In genomic region chr2:37839991-37840390, GRCh38 we compare ENCODE assay signal across 20 cellular contexts.
A peak's percentile ranks its signal among the peaks of the same experiment; 100 is the strongest.
DNase-seq lines count a peak whose midpoint lies in the region; TF ChIP-seq lines count a peak whose summit lies in the region.
"Had no signal": no experiment of that assay in that cellular context is flagged by ENCODE, and none has a peak within 500 bp of the region (broad histone marks: within the 10 kb centered on the region; RNA-seq: fewer than 3 reads in every experiment).

No MANE protein-coding gene starts in this region.

- no peak overlapping the region for H3K9ac ChIP-seq in muscle layer of colon (ENCODE audit: low read length)
- H3K9ac ChIP-seq in stomach smooth muscle (ENCODE audit: low read length in 2 of 2), result no peak overlapping the region
- H3K9ac ChIP-seq in GM23248, result no peak overlapping the region
- H3K9ac ChIP-seq: BLaER1 had no signal

- H3K4me1 ChIP-seq in muscle layer of colon (ENCODE audit: insufficient read depth, low read length), result peaks cover 32% of the 10 kb centered on the region
- peaks cover 16% of the 10 kb centered on the region for H3K4me1 ChIP-seq in stomach smooth muscle (ENCODE audit: control insufficient read depth, insufficient read depth, low read length)
- peaks cover 18% of the 10 kb centered on the region for H3K4me1 ChIP-seq in GM23248 (ENCODE audit: insufficient read depth)
- H3K4me1 ChIP-seq: BLaER1 had no signal

- no peak overlapping the region for H3K4me3 ChIP-seq in muscle layer of colon (ENCODE audit: low read depth in 1 of 2, low read length in 2 of 2)
- no peak overlapping the region for H3K4me3 ChIP-seq in stomach smooth muscle (ENCODE audit: low read length in 2 of 2)
- no peak overlapping the region for H3K4me3 ChIP-seq in GM23248
- H3K4me3 ChIP-seq in brain microvascular endothelial cell (ENCODE audit: low read depth, low read length), result no peak overlapping the region
- H3K4me3 ChIP-seq: BLaER1, GM12878, GM23338 had no signal

- peaks cover 19% of the 10 kb centered on the region for H3F3A ChIP-seq in GM23248 (ENCODE audit: insufficient read depth)

- H3K4me2 ChIP-seq in GM23248 (ENCODE audit: unreplicated experiment), result no peak overlapping the region
- H3K4me2 ChIP-seq: BLaER1, GM23338 had no signal

- no peaks in the 10 kb centered on the region for H3K9me2 ChIP-seq in GM23248 (ENCODE audit: insufficient read depth)

- no peaks in the 10 kb centered on the region for H3K9me3 ChIP-seq in muscle layer of colon (ENCODE audit: low read length)
- no peaks in the 10 kb centered on the region for H3K9me3 ChIP-seq in stomach smooth muscle (ENCODE audit: control insufficient read depth in 2 of 2, low read length in 2 of 2)
- H3K9me3 ChIP-seq in GM23248 (ENCODE audit: low read depth), result no peaks in the 10 kb centered on the region
- H3K9me3 ChIP-seq: BLaER1 had no signal

- H3K36me3 ChIP-seq in muscle layer of colon (ENCODE audit: insufficient read depth, low read length), result no peaks in the 10 kb centered on the region
- no peaks in the 10 kb centered on the region for H3K36me3 ChIP-seq in stomach smooth muscle (ENCODE audit: control insufficient read depth in 2 of 2, insufficient read depth in 2 of 2, low read length in 2 of 2)
- H3K36me3 ChIP-seq in GM23248 (ENCODE audit: low read depth), result no peaks in the 10 kb centered on the region
- H3K36me3 ChIP-seq in brain microvascular endothelial cell (replicated peaks), result no peaks in the 10 kb centered on the region
- H3K36me3 ChIP-seq: BLaER1 had no signal

- H4K20me1 ChIP-seq in GM23248 (ENCODE audit: insufficient read depth), result no peaks in the 10 kb centered on the region
- H4K20me1 ChIP-seq: BLaER1 had no signal

- no peak for TF ChIP-seq CTCF in brain microvascular endothelial cell (IDR thresholded peaks at IDR 0.05; ENCODE audit: low read depth, low read length, missing control alignments)

- H3K27me3 ChIP-seq in muscle layer of colon (ENCODE audit: control insufficient read depth in 1 of 2, insufficient read depth in 2 of 2, low read length in 2 of 2) (no peaks in the 10 kb centered on the region), stomach smooth muscle (ENCODE audit: control insufficient read depth in 1 of 2, insufficient read depth in 2 of 2, low read length in 2 of 2) (no peaks in the 10 kb centered on the region), GM23248 (replicated peaks; ENCODE audit: insufficient read depth) (no peaks in the 10 kb centered on the region), brain microvascular endothelial cell (replicated peaks) (no peaks in the 10 kb centered on the region)
- H3K27me3 ChIP-seq: BLaER1 had no signal

- DNase-seq in DMS53 (lab: John Stamatoyannopoulos, UW), result peak; percentile 31
- no peak for DNase-seq in DMS53 treated with DMSO at 0.1 percent for 48 hours (lab: John Stamatoyannopoulos, UW; ENCODE audit: unreplicated experiment)
- DNase-seq in RPMI8226, result no peak
- no peak for DNase-seq in GM23248
- DNase-seq in brain microvascular endothelial cell, result no peak
- no peak for DNase-seq in activated naive CD4-positive, alpha-beta T cell (lab: John Stamatoyannopoulos, UW)
- DNase-seq: CD4-positive, CD25-positive, alpha-beta regulatory T cell; CD8-positive, alpha-beta T cell; DMS 273 treated with DMSO at 0.1 percent for 48 hours; DMS79; EL; GDM1; H9 had no signal

- no peak overlapping the region for H2AFZ ChIP-seq in GM23248
- H2AFZ ChIP-seq: GM23338 had no signal

- H3K27ac ChIP-seq in muscle layer of colon (ENCODE audit: low read depth, low read length), result peak overlapping the region; percentile 35
- H3K27ac ChIP-seq in stomach smooth muscle (ENCODE audit: low read length), result peak overlapping the region; percentile 11
- no peak overlapping the region for H3K27ac ChIP-seq in GM23248
- H3K27ac ChIP-seq in brain microvascular endothelial cell, result no peak overlapping the region
- H3K27ac ChIP-seq: 22Rv1, BLaER1, C4-2B had no signal

- 84 to 95% methylated on average over 3 of the region's 3 CpGs for WGBS in GM23248 (ENCODE audit: low coverage in 1 of 2, low lambda C conversion rate in 2 of 2, missing lambda C conversion rate in 2 of 2), 2 experiments

- H3K79me2 ChIP-seq in GM23248 (ENCODE audit: insufficient read depth), result no peaks in the 10 kb centered on the region

- in situ Hi-C loops in GM23248 (cut with MboI) (loop anchor here (25.0 kb wide), 1 partner anchor 428 kb away; no protein-coding TSS in a partner anchor), brain microvascular endothelial cell (cut with HindIII; ENCODE audit: low pct_ligation_motif_present, low sequenced_read_pairs) (no loop called here)

Comparison
In these comparisons a context has a peak if more than half of its experiments do, and no peak if none do; other contexts are left out.
1. H3K27ac ChIP-seq: peak in muscle layer of colon (single experiment) and stomach smooth muscle (single experiment); none in GM23248 (single experiment) and brain microvascular endothelial cell (single experiment).